ENCODE assay signal across 20 cellular contexts in the genomic region with DNA sequence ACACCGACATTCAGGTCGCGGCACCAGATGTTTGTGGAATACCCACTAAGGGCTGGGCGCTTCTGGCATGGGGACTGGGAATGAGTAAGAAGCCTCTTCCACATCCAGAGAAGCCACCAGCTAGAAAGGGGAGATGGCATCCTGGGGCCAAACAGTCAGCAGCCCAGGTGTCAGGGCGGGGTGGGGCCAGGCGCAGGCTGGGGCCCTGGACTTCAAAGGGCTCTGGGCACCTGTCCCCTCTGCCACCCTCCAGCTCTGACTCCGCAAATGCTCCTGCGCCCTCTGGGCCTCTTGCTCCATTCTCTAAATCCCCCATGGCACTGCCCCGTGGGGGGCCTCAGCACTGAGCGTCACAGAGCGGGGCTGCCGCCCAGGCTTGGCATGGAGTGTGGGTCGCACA.
"Had no signal": no experiment of that assay in that cellular context is flagged by ENCODE, and none has a peak within 500 bp of the region (broad histone marks: within the 10 kb centered on the region; RNA-seq: fewer than 3 reads in every experiment).

No MANE protein-coding gene starts in this region.

- H3K9me3 ChIP-seq: body of pancreas, heart right ventricle, right atrium auricular region, SJCRH30, spleen, thyroid gland had no signal

- H3K36me3 ChIP-seq: heart right ventricle, right atrium auricular region, SJCRH30, spleen, thyroid gland had no signal

- H3K4me3 ChIP-seq: body of pancreas, heart right ventricle, lung, right atrium auricular region, SJCRH30, spleen, thyroid gland had no signal

- FAIRE-seq: frontal cortex had no signal

- H3K4me1 ChIP-seq: body of pancreas had no signal

- DNase-seq: activated B cell treated with CpG ODN at 0.5 μM for 24 hours; activated CD4-positive, alpha-beta T cell treated with anti-CD3 and anti-CD28 coated beads for 48 hours; activated CD8-positive, alpha-beta memory T cell treated with anti-CD3 and anti-CD28 coated beads, Interleukin-2, amount 50 U/mL, for 4 hours; activated CD8-positive, alpha-beta T cell treated with anti-CD3 and anti-CD28 coated beads, Interleukin-2, amount 10 ng/mL, durations not matched to agents 7 days and 5 days; activated gamma-delta T cell; activated T-cell treated with anti-CD3 and anti-CD28 coated beads, Interleukin-2, amount 50 U/mL, for 72 hours; amniotic stem cell; heart right ventricle; left cardiac atrium; midbrain; posterior cingulate gyrus; SJCRH30; spleen; T-helper 2 cell had no signal

- H3K27ac ChIP-seq: body of pancreas, SJCRH30 had no signal

- H3K27me3 ChIP-seq: body of pancreas, right atrium auricular region, thyroid gland had no signal

- ATAC-seq: activated CD8-positive, alpha-beta T cell treated with anti-CD3 and anti-CD28 coated beads, Interleukin-2, amount 10 ng/mL, durations not matched to agents 7 days and 5 days; activated naive CD4-positive, alpha-beta T cell treated with anti-CD3 and anti-CD28 coated beads, Interleukin-2, amount 50 U/mL, for 72 hours; activated T-cell treated with anti-CD3 and anti-CD28 coated beads, Interleukin-2, amount 50 U/mL, for 72 hours; body of pancreas; left cardiac atrium had no signal
